ENCODE assay signal across 8 cellular contexts in genomic region chr2:20524412-20525040, GRCh38.
A peak's percentile ranks its signal among the peaks of the same experiment; 100 is the strongest.
DNase-seq lines count a peak whose midpoint lies in the region; ATAC-seq lines count a peak whose summit lies in the region.

No MANE protein-coding gene starts in this region.

- no peaks in the 10 kb centered on the region for H3K9me3 Mint-ChIP-seq in stimulated activated effector memory CD8-positive, alpha-beta T cell treated with anti-CD3 and anti-CD28 coated beads, Interleukin-12 subunit alpha, Interleukin-12 subunit beta, amount 100 ng/mL, for 72 hours
- no peaks in the 10 kb centered on the region for H3K9me3 Mint-ChIP-seq in activated CD4-positive, alpha-beta memory T cell treated with anti-CD3 and anti-CD28 coated beads for 36 hours

- peaks cover 0 to 5% (median 0%) of the 10 kb centered on the region in 11 experiments; a peak in 2 of 22 replicates for H4K20me1 ChIP-seq in BLaER1 treated with 17β-estradiol and CSF1 and Interleukin-3, amounts not matched to agents 10 nM and 100 nM

- H3K27me3 Mint-ChIP-seq in activated CD4-positive, alpha-beta memory T cell treated with anti-CD3 and anti-CD28 coated beads for 36 hours = peaks cover 5% of the 10 kb centered on the region

- POLR2A ChIA-PET in activated CD4-positive, alpha-beta memory T cell treated with anti-CD3 and anti-CD28 coated beads for 36 hours (lab: Charles Lee) = no interaction called here

- peaks cover 34 to 87% (median 79%) of the 10 kb centered on the region in 10 experiments for H3K4me1 ChIP-seq in BLaER1 treated with 17β-estradiol and CSF1 and Interleukin-3, amounts not matched to agents 10 nM and 100 nM

- H3K27ac Mint-ChIP-seq in stimulated activated effector memory CD8-positive, alpha-beta T cell treated with anti-CD3 and anti-CD28 coated beads, Interleukin-12 subunit alpha, Interleukin-12 subunit beta, amount 100 ng/mL, for 72 hours = peak overlapping the region; percentile 86
- no peak overlapping the region for H3K27ac Mint-ChIP-seq in activated CD4-positive, alpha-beta memory T cell treated with anti-CD3 and anti-CD28 coated beads for 36 hours

- H3K4me3 Mint-ChIP-seq in stimulated activated effector memory CD8-positive, alpha-beta T cell treated with anti-CD3 and anti-CD28 coated beads, Interleukin-12 subunit alpha, Interleukin-12 subunit beta, amount 100 ng/mL, for 72 hours = peak overlapping the region; percentile 34
- H3K4me3 Mint-ChIP-seq in activated CD4-positive, alpha-beta memory T cell treated with anti-CD3 and anti-CD28 coated beads for 36 hours = no peak overlapping the region

- peaks cover 17% of the 10 kb centered on the region for H3K4me1 Mint-ChIP-seq in stimulated activated effector memory CD8-positive, alpha-beta T cell treated with anti-CD3 and anti-CD28 coated beads, Interleukin-12 subunit alpha, Interleukin-12 subunit beta, amount 100 ng/mL, for 72 hours
- no peaks in the 10 kb centered on the region for H3K4me1 Mint-ChIP-seq in activated CD4-positive, alpha-beta memory T cell treated with anti-CD3 and anti-CD28 coated beads for 36 hours (ENCODE audit: low read depth)

- peak overlapping the region in 9 of 11 experiments; percentile 37 to 76 (median 67); a peak in 16 of 22 replicates for H3K9ac ChIP-seq in BLaER1 treated with 17β-estradiol and CSF1 and Interleukin-3, amounts not matched to agents 10 nM and 100 nM

- CTCF ChIA-PET in activated CD4-positive, alpha-beta memory T cell treated with anti-CD3 and anti-CD28 coated beads for 36 hours (lab: Charles Lee) = interaction anchor here (0.6 kb wide), 1 partner anchor 135 kb away, joined by 3 read pairs; no protein-coding TSS in a partner anchor

- ATAC-seq in GM21381 (IDR thresholded peaks at IDR 0.05; ENCODE audit: unreplicated experiment) (peak; percentile 64), HG03521 (IDR thresholded peaks at IDR 0.05; ENCODE audit: unreplicated experiment) (peak; percentile 57), Right ventricle myocardium inferior (peak; percentile 65)
- ATAC-seq in stimulated activated effector memory CD8-positive, alpha-beta T cell treated with anti-CD3 and anti-CD28 coated beads, Interleukin-12 subunit alpha, Interleukin-12 subunit beta, amount 100 ng/mL, for 72 hours = peak; percentile 42

- no peaks in the 10 kb centered on the region for H3K27me3 ChIP-seq in BLaER1 treated with 17β-estradiol and CSF1 and Interleukin-3, amounts not matched to agents 10 nM and 100 nM

- H3K36me3 ChIP-seq in BLaER1 treated with 17β-estradiol and CSF1 and Interleukin-3, amounts not matched to agents 10 nM and 100 nM = no peaks in the 10 kb centered on the region

- intact Hi-C loops in Right ventricle myocardium inferior (cut with DNase I) = loop anchor here (2.0 to 5.0 kb wide), 3 partner anchors 46 to 73 kb away; no protein-coding TSS in a partner anchor
- intact Hi-C loops in activated CD4-positive, alpha-beta memory T cell treated with anti-CD3 and anti-CD28 coated beads for 36 hours (cut with micrococcal nuclease) = no loop called here

- DNase-seq in Right ventricle myocardium inferior (ENCODE audit: missing footprints) (peak; percentile 69), NCI-H128 (lab: John Stamatoyannopoulos, UW; ENCODE audit: unreplicated experiment) (no peak)
- no peak for DNase-seq in stimulated activated effector memory CD8-positive, alpha-beta T cell treated with anti-CD3 and anti-CD28 coated beads, Interleukin-12 subunit alpha, Interleukin-12 subunit beta, amount 100 ng/mL, for 72 hours (ENCODE audit: low spot score in 2 of 2)
- DNase-seq in activated CD4-positive, alpha-beta memory T cell treated with anti-CD3 and anti-CD28 coated beads for 36 hours = no peak
- no peak for DNase-seq in activated CD4-positive, CD25-positive, alpha-beta regulatory T cell treated with anti-CD3 and anti-CD28 coated beads, Interleukin-2, amount 50 U/mL, for 72 hours

- H3K27ac ChIP-seq in BLaER1 treated with 17β-estradiol and CSF1 and Interleukin-3, amounts not matched to agents 10 nM and 100 nM = peak overlapping the region in 9 of 11 experiments; percentile 62 to 85 (median 76); a peak in 18 of 22 replicates

- H3K4me2 ChIP-seq in BLaER1 treated with 17β-estradiol and CSF1 and Interleukin-3, amounts not matched to agents 10 nM and 100 nM = peak overlapping the region; percentile 71 to 96 (median 93)

- peaks cover 0 to 8% (median 0%) of the 10 kb centered on the region in 11 experiments; a peak in 3 of 22 replicates for H3K9me3 ChIP-seq in BLaER1 treated with 17β-estradiol and CSF1 and Interleukin-3, amounts not matched to agents 10 nM and 100 nM (replicated peaks in 1 of 11)

- H3K4me3 ChIP-seq in BLaER1 treated with 17β-estradiol and CSF1 and Interleukin-3, amounts not matched to agents 10 nM and 100 nM = peak overlapping the region in 8 of 10 experiments; percentile 7 to 50 (median 43); a peak in 10 of 20 replicates

- no peaks in the 10 kb centered on the region for H3K36me3 Mint-ChIP-seq in stimulated activated effector memory CD8-positive, alpha-beta T cell treated with anti-CD3 and anti-CD28 coated beads, Interleukin-12 subunit alpha, Interleukin-12 subunit beta, amount 100 ng/mL, for 72 hours
- no peaks in the 10 kb centered on the region for H3K36me3 Mint-ChIP-seq in activated CD4-positive, alpha-beta memory T cell treated with anti-CD3 and anti-CD28 coated beads for 36 hours
